10 cellular contexts compared by ENCODE assay signal in the genomic region with DNA sequence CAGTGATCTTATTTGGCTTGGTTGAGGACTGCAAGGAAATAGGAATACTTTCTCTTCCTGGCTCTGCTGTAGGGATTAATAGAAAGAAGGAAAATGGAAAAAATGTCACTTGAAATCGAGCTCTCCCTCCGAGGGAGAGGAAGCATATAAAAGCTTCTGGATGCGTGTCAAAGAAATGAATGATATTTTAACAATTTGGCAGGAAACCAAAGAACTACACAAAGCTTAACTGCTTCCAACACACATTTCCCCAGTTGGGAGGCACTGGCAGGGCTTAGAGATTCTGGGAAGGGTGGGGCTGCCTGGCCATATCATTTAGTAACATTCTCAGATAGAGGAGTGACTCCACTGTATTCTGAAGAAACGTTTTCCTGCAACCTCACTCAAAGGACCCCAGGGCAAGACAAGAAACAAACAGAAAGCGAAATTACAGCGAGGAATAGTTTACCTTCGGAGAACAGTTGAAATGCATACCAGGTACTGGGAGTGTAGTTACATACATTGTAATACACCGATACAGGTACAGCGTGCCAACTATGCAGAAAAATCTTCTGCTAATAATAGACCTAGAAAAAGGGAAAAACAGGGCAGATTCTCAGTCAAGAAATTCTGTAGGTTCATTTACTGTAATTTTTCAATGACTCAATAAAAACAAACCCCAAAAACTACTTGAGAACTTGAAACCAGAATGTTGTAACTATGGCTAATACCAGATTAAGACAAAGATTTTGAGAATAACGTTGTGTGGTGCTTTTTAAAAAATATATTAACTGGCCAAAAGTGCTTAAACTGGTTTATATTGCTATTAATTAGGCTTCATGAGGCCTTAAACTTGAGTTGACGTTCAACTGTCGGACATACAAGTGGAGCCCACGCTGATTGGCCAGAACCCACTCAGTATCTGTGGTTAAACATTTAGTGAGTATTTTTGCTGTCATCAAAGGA.
DNase-seq lines count a peak whose midpoint lies in the region; ATAC-seq and TF ChIP-seq lines count a peak whose summit lies in the region.
"Had no signal": no experiment of that assay in that cellular context is flagged by ENCODE, and none has a peak within 500 bp of the region (broad histone marks: within the 10 kb centered on the region; RNA-seq: fewer than 3 reads in every experiment).

No MANE protein-coding gene starts in this region.

- H2AFZ ChIP-seq in ACC112 (ENCODE audit: low read length, unreplicated experiment): peak overlapping the region; percentile 28

- peaks cover 6% of the 10 kb centered on the region for H3K4me1 Mint-ChIP-seq in endothelial cell (ENCODE audit: unreplicated experiment)

- H3K36me3 Mint-ChIP-seq in endothelial cell (ENCODE audit: low read depth, unreplicated experiment): no peaks in the 10 kb centered on the region

- H3K79me2 ChIP-seq in ACC112 (ENCODE audit: control insufficient read depth, insufficient read depth, low read length, unreplicated experiment): peaks cover 2% of the 10 kb centered on the region

- H3K27ac Mint-ChIP-seq in endothelial cell (ENCODE audit: unreplicated experiment): no peak overlapping the region
- H3K27ac Mint-ChIP-seq: activated CD4-positive, alpha-beta T cell treated with anti-CD3 and anti-CD28 coated beads, Interleukin-2, amount 10 ng/mL, durations not matched to agents 7 days and 5 days had no signal

- H3K4me3 ChIP-seq in ACC112 (ENCODE audit: low read depth, low read length): peak overlapping the region; percentile 67
- no peak overlapping the region for H3K4me3 ChIP-seq in colonic mucosa
- peak overlapping the region; percentile 21 for H3K4me3 ChIP-seq in mucosa of stomach (ENCODE audit: low read length)

- TF ChIP-seq CTCF in colonic mucosa (IDR thresholded peaks at IDR 0.05) (no peak), endothelial cell (IDR thresholded peaks at IDR 0.05; ENCODE audit: unreplicated experiment) (no peak)

- DNase-seq in KBM-7 (peak; percentile 83), colonic mucosa (no peak), endothelial cell (ENCODE audit: low spot score) (no peak), DMS153 treated with DMSO at 0.1 percent for 48 hours (lab: John Stamatoyannopoulos, UW; ENCODE audit: unreplicated experiment) (no peak)
- DNase-seq: activated CD4-positive, alpha-beta T cell treated with anti-CD3 and anti-CD28 coated beads, Interleukin-2, amount 10 ng/mL, durations not matched to agents 7 days and 5 days; mesendoderm had no signal

- in situ Hi-C loops in KBM-7 (cut with MboI; ENCODE audit: low pct_unique_long_range_greater_than_20kb, low sequenced_read_pairs): no loop called here

- H3K9ac ChIP-seq in colonic mucosa (ENCODE audit: low read depth in 2 of 2, low read length in 2 of 2) (no peak overlapping the region), mucosa of stomach (ENCODE audit: low read length) (peak overlapping the region; percentile 44)

- ATAC-seq in HG03135 (IDR thresholded peaks at IDR 0.05; ENCODE audit: unreplicated experiment) (no peak), HG03378 (IDR thresholded peaks at IDR 0.05; ENCODE audit: unreplicated experiment) (no peak)

- peaks cover under 1% of the 10 kb centered on the region for H3K27me3 Mint-ChIP-seq in endothelial cell (ENCODE audit: unreplicated experiment)
- H3K27me3 Mint-ChIP-seq: activated CD4-positive, alpha-beta T cell treated with anti-CD3 and anti-CD28 coated beads, Interleukin-2, amount 10 ng/mL, durations not matched to agents 7 days and 5 days had no signal

- H3K27ac ChIP-seq in ACC112 (ENCODE audit: low read depth, low read length): peak overlapping the region; percentile 79
- H3K27ac ChIP-seq in colonic mucosa: peak overlapping the region; percentile 37

- H3K9me3 Mint-ChIP-seq in endothelial cell (ENCODE audit: unreplicated experiment): no peaks in the 10 kb centered on the region
- H3K9me3 Mint-ChIP-seq: activated CD4-positive, alpha-beta T cell treated with anti-CD3 and anti-CD28 coated beads, Interleukin-2, amount 10 ng/mL, durations not matched to agents 7 days and 5 days had no signal

- peaks cover 31% of the 10 kb centered on the region for H3K4me1 ChIP-seq in ACC112 (ENCODE audit: control insufficient read depth, insufficient read depth, low read length, unreplicated experiment)
- H3K4me1 ChIP-seq in colonic mucosa: peaks cover 3% of the 10 kb centered on the region
- H3K4me1 ChIP-seq in mucosa of stomach (ENCODE audit: control insufficient read depth, insufficient read depth, low read length): peaks cover 25% of the 10 kb centered on the region

- no peaks in the 10 kb centered on the region for H3K27me3 ChIP-seq in ACC112 (ENCODE audit: insufficient read depth, low read length)
- no peaks in the 10 kb centered on the region for H3K27me3 ChIP-seq in colonic mucosa
- H3K27me3 ChIP-seq in mucosa of stomach (ENCODE audit: control insufficient read depth, insufficient read depth, low read length): no peaks in the 10 kb centered on the region

- H3K9me3 ChIP-seq in colonic mucosa (no peaks in the 10 kb centered on the region), mucosa of stomach (ENCODE audit: control insufficient read depth, low read length) (no peaks in the 10 kb centered on the region)

- intact Hi-C loops in colonic mucosa (cut with DNase I): no loop called here

- H3K4me3 Mint-ChIP-seq in endothelial cell (ENCODE audit: unreplicated experiment): no peak overlapping the region
- H3K4me3 Mint-ChIP-seq: activated CD4-positive, alpha-beta T cell treated with anti-CD3 and anti-CD28 coated beads, Interleukin-2, amount 10 ng/mL, durations not matched to agents 7 days and 5 days had no signal

- H3K36me3 ChIP-seq in ACC112 (ENCODE audit: insufficient read depth, low read length) (no peaks in the 10 kb centered on the region), colonic mucosa (no peaks in the 10 kb centered on the region), mucosa of stomach (ENCODE audit: control insufficient read depth, insufficient read depth, low read length) (no peaks in the 10 kb centered on the region)
